ENCODE assay signal across 10 cellular contexts in genomic region chr2:42129487-42129852, GRCh38. TPM values are rescaled to one million over a fixed set of nuclear protein-coding genes. Genes with fewer than 3 reads are reported as not detected.
DNase-seq lines count a peak whose midpoint lies in the region; ATAC-seq, FAIRE-seq and TF ChIP-seq lines count a peak whose summit lies in the region.
"Had no signal": no experiment of that assay in that cellular context is flagged by ENCODE, and none has a peak within 500 bp of the region (broad histone marks: within the 10 kb centered on the region; RNA-seq: fewer than 3 reads in every experiment).

No MANE protein-coding gene starts in this region.

- H3K4me1 Mint-ChIP-seq in Calu3 (ENCODE audit: low read depth, unreplicated experiment), result peaks cover 68% of the 10 kb centered on the region
- peaks cover 58% of the 10 kb centered on the region for H3K4me1 Mint-ChIP-seq in dendritic cell treated with granulocyte-macrophage colony-stimulating factor and Interleukin-4, amounts not matched to agents 40 ng/mL and 50 ng/mL, for 4 days (ENCODE audit: low read depth)

- no peak for ATAC-seq in HG02571 (IDR thresholded peaks at IDR 0.05; ENCODE audit: unreplicated experiment)
- ATAC-seq: right cardiac atrium had no signal

- intact Hi-C loops in Calu3 (cut with micrococcal nuclease; ENCODE audit: unreplicated experiment), result no loop called here
- intact Hi-C loops in OCI-LY7 (cut with micrococcal nuclease; ENCODE audit: unreplicated experiment), result loop anchor here (2.0 kb wide), 1 partner anchor 25 kb away; no protein-coding TSS in a partner anchor
- intact Hi-C loops in dendritic cell treated with granulocyte-macrophage colony-stimulating factor and Interleukin-4, amounts not matched to agents 40 ng/mL and 50 ng/mL, for 4 days (cut with micrococcal nuclease), result no loop called here
- intact Hi-C loops in prostate gland (cut with DNase I), result no loop called here

- CTCF ChIA-PET in Calu3 (lab: Charles Lee) (interaction anchor here (0.6 to 1.0 kb wide), 3 partner anchors 11 to 732 kb away, joined by 3 to 12 read pairs (median 3); no protein-coding TSS in a partner anchor), OCI-LY7 (lab: Charles Lee; ENCODE audit: unreplicated experiment) (interaction anchor here (1.9 kb wide), 1 partner anchor 24 kb away, joined by 7 read pairs; no protein-coding TSS in a partner anchor)

- no peaks in the 10 kb centered on the region for H4K20me1 ChIP-seq in OCI-LY7 (ENCODE audit: insufficient read depth, low read length)

- WGBS in prostate gland, result 96% methylated on average over 1 of the region's 1 CpG

- no peak for FAIRE-seq in urothelium cell line (lab: Jason Lieb, UNC)
- FAIRE-seq: D721Med had no signal

- no peaks in the 10 kb centered on the region for H3K27me3 Mint-ChIP-seq in Calu3 (ENCODE audit: unreplicated experiment)
- H3K27me3 Mint-ChIP-seq in dendritic cell treated with granulocyte-macrophage colony-stimulating factor and Interleukin-4, amounts not matched to agents 40 ng/mL and 50 ng/mL, for 4 days, result peaks cover 65% of the 10 kb centered on the region

- no peak for TF ChIP-seq POLR2A in prostate gland (IDR thresholded peaks at IDR 0.05)

- BruUV-seq in Calu3 (replicated peaks; lab: Mats Ljungman, UMichigan), result no TSS peak
- no TSS peak for BruUV-seq in OCI-LY7 (replicated peaks; lab: Mats Ljungman, UMichigan)

- DNase-seq in Calu3 (no peak), OCI-LY7 (ENCODE audit: low spot score) (no peak), prostate gland (ENCODE audit: low spot score) (no peak), urothelium cell line (ENCODE audit: low spot score) (no peak)
- no peak for DNase-seq in stimulated activated CD4-positive, alpha-beta T cell treated with anti-CD3 and anti-CD28 coated beads, Interleukin-4, amount 100 ng/mL, for 4 hours
- DNase-seq: NCI-H2029, right cardiac atrium had no signal

- no peaks in the 10 kb centered on the region for H3K27me3 ChIP-seq in prostate gland (replicated peaks; ENCODE audit: insufficient read depth)

- no peaks in the 10 kb centered on the region for H3K9me2 ChIP-seq in OCI-LY7 (ENCODE audit: insufficient read depth, low read length)

- H3K9me3 Mint-ChIP-seq in Calu3 (ENCODE audit: low read depth, unreplicated experiment), result no peaks in the 10 kb centered on the region
- H3K9me3 Mint-ChIP-seq in dendritic cell treated with granulocyte-macrophage colony-stimulating factor and Interleukin-4, amounts not matched to agents 40 ng/mL and 50 ng/mL, for 4 days, result no peaks in the 10 kb centered on the region

- POLR2A ChIA-PET in OCI-LY7 (lab: Charles Lee), result interaction anchor here (0.7 to 5.1 kb wide), 4 partner anchors 13 to 1623 kb away, joined by 3 to 26 read pairs (median 4); no protein-coding TSS in a partner anchor

- H3K4me3 Mint-ChIP-seq in Calu3 (ENCODE audit: low read depth, unreplicated experiment), result no peak overlapping the region
- no peak overlapping the region for H3K4me3 Mint-ChIP-seq in dendritic cell treated with granulocyte-macrophage colony-stimulating factor and Interleukin-4, amounts not matched to agents 40 ng/mL and 50 ng/mL, for 4 days

- peak overlapping the region; percentile 37 for H3K27ac Mint-ChIP-seq in Calu3 (ENCODE audit: unreplicated experiment)
- H3K27ac Mint-ChIP-seq in dendritic cell treated with granulocyte-macrophage colony-stimulating factor and Interleukin-4, amounts not matched to agents 40 ng/mL and 50 ng/mL, for 4 days, result peak overlapping the region; percentile 21

- peak overlapping the region; percentile 83; the same call in 1 of the 2 replicates for H2AFZ ChIP-seq in OCI-LY7 (ENCODE audit: low read length)

- peak overlapping the region; percentile 74 for H3K4me2 ChIP-seq in OCI-LY7 (ENCODE audit: low read length)

- H3K9me3 ChIP-seq in OCI-LY7 (ENCODE audit: low read length) (no peaks in the 10 kb centered on the region), prostate gland (no peaks in the 10 kb centered on the region)

- no peaks in the 10 kb centered on the region for H3K79me2 ChIP-seq in OCI-LY7 (ENCODE audit: insufficient read depth, low read depth, low read length)

- H3K27ac ChIP-seq in OCI-LY7 (ENCODE audit: low read depth, low read length, poor library complexity, severe bottlenecking), result peak overlapping the region; percentile 58
- H3K27ac ChIP-seq in prostate gland, result peak overlapping the region; percentile 24 to 25

- H3K36me3 ChIP-seq in OCI-LY7 (ENCODE audit: insufficient read depth, low read length) (no peaks in the 10 kb centered on the region), prostate gland (no peaks in the 10 kb centered on the region)

- TF ChIP-seq CTCF in Calu3 (IDR thresholded peaks at IDR 0.05; ENCODE audit: unreplicated experiment) (no peak), OCI-LY7 (conservative IDR thresholded peaks at IDR 0.05; ENCODE audit: low read length) (no peak), prostate gland (IDR thresholded peaks at IDR 0.05) (no peak)

- H3K4me3 ChIP-seq in OCI-LY7 (ENCODE audit: low read depth, low read length, poor library complexity, severe bottlenecking) (peak overlapping the region; percentile 16), prostate gland (no peak overlapping the region)

- peaks cover 4% of the 10 kb centered on the region for H3K36me3 Mint-ChIP-seq in Calu3 (ENCODE audit: insufficient read depth, unreplicated experiment)
- H3K36me3 Mint-ChIP-seq in dendritic cell treated with granulocyte-macrophage colony-stimulating factor and Interleukin-4, amounts not matched to agents 40 ng/mL and 50 ng/mL, for 4 days (ENCODE audit: low read depth), result no peaks in the 10 kb centered on the region

- H3K4me1 ChIP-seq in OCI-LY7 (ENCODE audit: insufficient read depth, low read length, poor library complexity, severe bottlenecking) (peaks cover 87% of the 10 kb centered on the region), prostate gland (replicated peaks) (peaks cover 17% of the 10 kb centered on the region)

RNA-seq across cellular contexts. Expression of gene EML4, which starts 39.7 kb away (rescaled TPM):
- total RNA-seq in Calu3 (2022) (68.2 and 89.6 TPM in 2 replicates), OCI-LY7 (2022) (43.2 and 47.7 TPM in 2 replicates), prostate gland (10 to 100 TPM; 26.3 to 38.2 TPM)
- total RNA-seq in OCI-LY7 (2014; rRNA removed; shearing (Covaris generic)), result 36.6 and 37.1 TPM in 2 replicates
